Comparison of ENCODE assay signal across 36 cellular contexts in genomic region chr12:69641546-69641945, GRCh38. TPM values are rescaled to one million over a fixed set of nuclear protein-coding genes. Genes with fewer than 3 reads are reported as not detected.
"Had no signal": no experiment of that assay in that cellular context is flagged by ENCODE, and none has a peak within 500 bp of the region (broad histone marks: within the 10 kb centered on the region; RNA-seq: fewer than 3 reads in every experiment).

No MANE protein-coding gene starts in this region.

- H3K9me3 Mint-ChIP-seq: naive thymus-derived CD4-positive, alpha-beta T cell; natural killer cell; nephron; stimulated activated naive B cell treated with anti-CD40 and anti-IgM and Interleukin-4, amounts not matched to agents 10 μg/mL and 1 μg/mL and 100 μg/mL, for 72 hours; stimulated activated naive CD8-positive, alpha-beta T cell treated with anti-CD3 and anti-CD28 coated beads, Interleukin-15, Interleukin-2, amounts not matched to agents 100 ng/mL and 50 ng/mL, for 24 hours; type B pancreatic cell had no signal

- H3K36me3 Mint-ChIP-seq: naive thymus-derived CD4-positive, alpha-beta T cell; natural killer cell; stimulated activated naive B cell treated with anti-CD40 and anti-IgM and Interleukin-4, amounts not matched to agents 10 μg/mL and 1 μg/mL and 100 μg/mL, for 72 hours; type B pancreatic cell had no signal

- H3K9me3 ChIP-seq: neutrophil, pancreas, prostate gland, spleen, stomach, thoracic aorta, tibial artery, transverse colon, upper lobe of right lung, uterus had no signal

- H3K36me3 ChIP-seq: neutrophil, pancreas, prostate gland, spleen, stomach, thoracic aorta, tibial artery, transverse colon, upper lobe of right lung, uterus had no signal

- ATAC-seq: naive thymus-derived CD4-positive, alpha-beta T cell; natural killer cell; pancreas; sciatic nerve; stimulated activated naive B cell treated with anti-CD40 and anti-IgM and Interleukin-4, amounts not matched to agents 10 μg/mL and 1 μg/mL and 100 μg/mL, for 72 hours; upper lobe of right lung had no signal

- H3K4me1 Mint-ChIP-seq: naive thymus-derived CD4-positive, alpha-beta T cell; natural killer cell; nephron; stimulated activated naive B cell treated with anti-CD40 and anti-IgM and Interleukin-4, amounts not matched to agents 10 μg/mL and 1 μg/mL and 100 μg/mL, for 72 hours had no signal

- H3K27me3 Mint-ChIP-seq: stimulated activated naive B cell treated with anti-CD40 and anti-IgM and Interleukin-4, amounts not matched to agents 10 μg/mL and 1 μg/mL and 100 μg/mL, for 72 hours; stimulated activated naive CD8-positive, alpha-beta T cell treated with anti-CD3 and anti-CD28 coated beads, Interleukin-15, Interleukin-2, amounts not matched to agents 100 ng/mL and 50 ng/mL, for 24 hours; type B pancreatic cell had no signal

- H3K27ac ChIP-seq: neutrophil, pancreas, prostate gland, skin epidermis, spleen, stomach, thoracic aorta, tibial artery, transverse colon, upper lobe of right lung, uterus had no signal

- H3K4me3 Mint-ChIP-seq: naive thymus-derived CD4-positive, alpha-beta T cell; natural killer cell; nephron; stimulated activated naive B cell treated with anti-CD40 and anti-IgM and Interleukin-4, amounts not matched to agents 10 μg/mL and 1 μg/mL and 100 μg/mL, for 72 hours; stimulated activated naive CD8-positive, alpha-beta T cell treated with anti-CD3 and anti-CD28 coated beads, Interleukin-15, Interleukin-2, amounts not matched to agents 100 ng/mL and 50 ng/mL, for 24 hours; type B pancreatic cell had no signal

- H3K4me1 ChIP-seq: pancreas, prostate gland, stomach, tibial artery, transverse colon, upper lobe of right lung, uterus had no signal

- H3K4me3 ChIP-seq: pancreas, prostate gland, skin epidermis, smooth muscle cell, spleen, stomach, thoracic aorta, tibial artery, transverse colon, upper lobe of right lung, uterus had no signal

- H3K27ac Mint-ChIP-seq: naive thymus-derived CD4-positive, alpha-beta T cell; natural killer cell; nephron; stimulated activated naive B cell treated with anti-CD40 and anti-IgM and Interleukin-4, amounts not matched to agents 10 μg/mL and 1 μg/mL and 100 μg/mL, for 72 hours; stimulated activated naive CD8-positive, alpha-beta T cell treated with anti-CD3 and anti-CD28 coated beads, Interleukin-15, Interleukin-2, amounts not matched to agents 100 ng/mL and 50 ng/mL, for 24 hours; type B pancreatic cell had no signal

- H3K4me2 ChIP-seq: smooth muscle cell had no signal

- FAIRE-seq: pancreas had no signal

- H3K27me3 ChIP-seq: neutrophil, pancreas, spleen, stomach, tibial artery, transverse colon, upper lobe of right lung, uterus had no signal

- DNase-seq: naive thymus-derived CD4-positive, alpha-beta T cell; natural killer cell; nucleus accumbens; pancreas; retina; right cardiac atrium; spleen; stimulated activated CD4-positive, alpha-beta T cell treated with anti-CD3 and anti-CD28 coated beads, Interleukin-12 subunit alpha, Interleukin-12 subunit beta, amount 100 ng/mL, for 4 hours; stimulated activated CD4-positive, alpha-beta T cell treated with anti-CD3 and anti-CD28 coated beads, Interleukin-1b, Interleukin-23, amount 100 ng/mL, for 48 hours; stimulated activated CD4-positive, alpha-beta T cell treated with anti-CD3 and anti-CD28 coated beads, Interleukin-4, amount 100 ng/mL, for 1 hour; stimulated activated CD4-positive, alpha-beta T cell treated with anti-CD3 and anti-CD28 coated beads, Interleukin-4, amount 100 ng/mL, for 4 hours; stimulated activated CD8-positive, alpha-beta memory T cell treated with anti-CD3 and anti-CD28 coated beads, Interleukin-4, amount 100 ng/mL, for 48 hours; stimulated activated naive B cell treated with anti-CD40 and anti-IgM and Interleukin-4, amounts not matched to agents 10 μg/mL and 1 μg/mL and 100 μg/mL, for 72 hours; stimulated activated naive CD4-positive, alpha-beta T cell treated with Interleukin-2 at 50 U/mL for 16 hours; stomach; tibial artery; transverse colon; upper lobe of right lung; uterus had no signal

RNA-seq across cellular contexts. Expression of gene LRRC10, which starts 30.8 kb away (rescaled TPM):
- total RNA-seq: naive thymus-derived CD4-positive, alpha-beta T cell; natural killer cell; omental fat pad; osteocyte; pancreas; posterior vena cava; prostate gland; pulmonary artery endothelial cell; sciatic nerve; smooth muscle cell; spleen; stomach; subcutaneous adipose tissue; temporal lobe; thoracic aorta; transverse colon; upper lobe of right lung; urinary bladder; uterus had no signal
- polyA plus RNA-seq: naive thymus-derived CD4-positive, alpha-beta T cell; neural cell; pancreas; smooth muscle cell; spleen; stomach; urinary bladder had no signal

RNA-seq across cellular contexts. Expression of gene BEST3, which starts 57.6 kb away (rescaled TPM):
- total RNA-seq: naive thymus-derived CD4-positive, alpha-beta T cell; natural killer cell; omental fat pad; posterior vena cava; sciatic nerve; subcutaneous adipose tissue; thoracic aorta; transverse colon; upper lobe of right lung had no signal
- polyA plus RNA-seq: naive thymus-derived CD4-positive, alpha-beta T cell; right cardiac atrium; smooth muscle cell; spleen; stomach; urinary bladder had no signal
